Comparison of ENCODE assay signal across 8 cellular contexts in genomic region chr20:62927128-62927705, GRCh38. TPM values are rescaled to one million over a fixed set of nuclear protein-coding genes. Genes with fewer than 3 reads are reported as not detected.
DNase-seq lines count a peak whose midpoint lies in the region.

No MANE protein-coding gene starts in this region.

- intact Hi-C loops in activated T-helper 2 cell treated with anti-CD3 and anti-CD28 coated beads, Interferon-gamma antibody, Interleukin-2, Interleukin-4, amounts not matched to agents 10 μg/mL and 5 μg/mL and 100 μg/mL, durations not matched to agents 14 hours and 24 hours and 36 hours (cut with micrococcal nuclease), result loop anchor here (5.0 kb wide), 1 partner anchor 65 kb away; the partner anchor contains the start of gene TCFL5

- peak overlapping the region; percentile 74 to 95 for H3K9ac ChIP-seq in stomach smooth muscle (ENCODE audit: low read length in 2 of 2)

- H3K4me1 ChIP-seq in stomach smooth muscle (ENCODE audit: control insufficient read depth, insufficient read depth, low read length), result peaks cover 46% of the 10 kb centered on the region

- no peaks in the 10 kb centered on the region for H3K9me3 ChIP-seq in iPS-18c (ENCODE audit: control insufficient read depth, insufficient read depth, low read length)
- no peaks in the 10 kb centered on the region for H3K9me3 ChIP-seq in stomach smooth muscle (ENCODE audit: control insufficient read depth in 2 of 2, low read length in 2 of 2)

- peak overlapping the region; percentile 87 for H3K4me3 Mint-ChIP-seq in activated T-helper 2 cell treated with anti-CD3 and anti-CD28 coated beads, Interferon-gamma antibody, Interleukin-2, Interleukin-4, amounts not matched to agents 10 μg/mL and 5 μg/mL and 100 μg/mL, durations not matched to agents 14 hours and 24 hours and 36 hours (ENCODE audit: low read depth)

- DNase-seq in DMS53 (lab: John Stamatoyannopoulos, UW), result peak; percentile 53
- no peak for DNase-seq in DMS53 treated with DMSO at 0.1 percent for 48 hours (lab: John Stamatoyannopoulos, UW; ENCODE audit: unreplicated experiment)
- DNase-seq in activated T-helper 2 cell treated with anti-CD3 and anti-CD28 coated beads, Interferon-gamma antibody, Interleukin-2, Interleukin-4, amounts not matched to agents 10 μg/mL and 5 μg/mL and 100 μg/mL, durations not matched to agents 14 hours and 24 hours and 36 hours (ENCODE audit: low spot score), result no peak
- no peak for DNase-seq in stimulated activated CD4-positive, alpha-beta T cell treated with anti-CD3 and anti-CD28 coated beads, Interleukin-2, amount 100 ng/mL, for 24 hours
- DNase-seq in RPMI8226, result no peak
- DNase-seq in DMS153 (lab: John Stamatoyannopoulos, UW), result no peak

- no peaks in the 10 kb centered on the region for H3K9me3 Mint-ChIP-seq in activated T-helper 2 cell treated with anti-CD3 and anti-CD28 coated beads, Interferon-gamma antibody, Interleukin-2, Interleukin-4, amounts not matched to agents 10 μg/mL and 5 μg/mL and 100 μg/mL, durations not matched to agents 14 hours and 24 hours and 36 hours

- H3K4me3 ChIP-seq in iPS-18c (ENCODE audit: insufficient read depth, low read depth, low read length) (peak overlapping the region; percentile 67), stomach smooth muscle (ENCODE audit: low read length in 2 of 2) (peak overlapping the region; percentile 92 to 93)

- peaks cover 51% of the 10 kb centered on the region for H3K4me1 Mint-ChIP-seq in activated T-helper 2 cell treated with anti-CD3 and anti-CD28 coated beads, Interferon-gamma antibody, Interleukin-2, Interleukin-4, amounts not matched to agents 10 μg/mL and 5 μg/mL and 100 μg/mL, durations not matched to agents 14 hours and 24 hours and 36 hours (ENCODE audit: low read depth)

- H3K27me3 ChIP-seq in stomach smooth muscle (ENCODE audit: control insufficient read depth in 1 of 2, insufficient read depth in 2 of 2, low read length in 2 of 2), result no peaks in the 10 kb centered on the region

- H3K36me3 Mint-ChIP-seq in activated T-helper 2 cell treated with anti-CD3 and anti-CD28 coated beads, Interferon-gamma antibody, Interleukin-2, Interleukin-4, amounts not matched to agents 10 μg/mL and 5 μg/mL and 100 μg/mL, durations not matched to agents 14 hours and 24 hours and 36 hours (ENCODE audit: low read depth), result peaks cover 27% of the 10 kb centered on the region

- no peaks in the 10 kb centered on the region for H3K36me3 ChIP-seq in stomach smooth muscle (ENCODE audit: control insufficient read depth in 2 of 2, insufficient read depth in 2 of 2, low read length in 2 of 2)

- H3K27me3 Mint-ChIP-seq in activated T-helper 2 cell treated with anti-CD3 and anti-CD28 coated beads, Interferon-gamma antibody, Interleukin-2, Interleukin-4, amounts not matched to agents 10 μg/mL and 5 μg/mL and 100 μg/mL, durations not matched to agents 14 hours and 24 hours and 36 hours (ENCODE audit: low read depth), result no peaks in the 10 kb centered on the region

- peak overlapping the region; percentile 75 for H3K27ac Mint-ChIP-seq in activated T-helper 2 cell treated with anti-CD3 and anti-CD28 coated beads, Interferon-gamma antibody, Interleukin-2, Interleukin-4, amounts not matched to agents 10 μg/mL and 5 μg/mL and 100 μg/mL, durations not matched to agents 14 hours and 24 hours and 36 hours

- no peak overlapping the region for H3K27ac ChIP-seq in stomach smooth muscle (ENCODE audit: low read length)

RNA-seq across cellular contexts. Expression of gene DIDO1, which starts 0.9 kb away (rescaled TPM):
- total RNA-seq in activated T-helper 2 cell treated with anti-CD3 and anti-CD28 coated beads, Interferon-gamma antibody, Interleukin-2, Interleukin-4, amounts not matched to agents 10 μg/mL and 5 μg/mL and 100 μg/mL, durations not matched to agents 14 hours and 24 hours and 36 hours, result 57.9 and 59.8 TPM in 2 replicates

RNA-seq across cellular contexts. Expression of gene GID8, which starts 10.7 kb away (rescaled TPM):
- 50.5 and 53.7 TPM in 2 replicates for total RNA-seq in activated T-helper 2 cell treated with anti-CD3 and anti-CD28 coated beads, Interferon-gamma antibody, Interleukin-2, Interleukin-4, amounts not matched to agents 10 μg/mL and 5 μg/mL and 100 μg/mL, durations not matched to agents 14 hours and 24 hours and 36 hours

RNA-seq across cellular contexts. Expression of gene SLC17A9, which starts 25.3 kb away (rescaled TPM):
- total RNA-seq in activated T-helper 2 cell treated with anti-CD3 and anti-CD28 coated beads, Interferon-gamma antibody, Interleukin-2, Interleukin-4, amounts not matched to agents 10 μg/mL and 5 μg/mL and 100 μg/mL, durations not matched to agents 14 hours and 24 hours and 36 hours, result 20.2 and 21.4 TPM in 2 replicates
